31 cellular contexts compared by ENCODE assay signal in genomic region chr3:27802849-27803248, GRCh38.
"Had no signal": no experiment of that assay in that cellular context is flagged by ENCODE, and none has a peak within 500 bp of the region (broad histone marks: within the 10 kb centered on the region; RNA-seq: fewer than 3 reads in every experiment).

No MANE protein-coding gene starts in this region.

- DNase-seq: activated B cell treated with CpG ODN at 0.5 μM for 24 hours; activated CD4-positive, alpha-beta T cell treated with anti-CD3 and anti-CD28 coated beads for 48 hours; activated CD4-positive, alpha-beta T cell treated with anti-CD3 and anti-CD28 coated beads, Interleukin-2, amount 50 U/mL, for 1 hour; activated CD4-positive, alpha-beta T cell treated with anti-CD3 and anti-CD28 coated beads, Interleukin-2, amount 50 U/mL, for 48 hours; activated CD8-positive, alpha-beta memory T cell treated with anti-CD3 and anti-CD28 coated beads, Interleukin-2, amount 50 U/mL, for 48 hours; activated effector memory CD4-positive, alpha-beta T cell treated with Interleukin-2 at 50 U/mL for 16 hours; activated gamma-delta T cell treated with Interleukin-2 at 50 U/mL for 16 hours; activated naive CD4-positive, alpha-beta T cell treated with anti-CD3 and anti-CD28 coated beads, Interleukin-2, amount 50 U/mL, for 16 hours; activated naive CD4-positive, alpha-beta T cell treated with Interleukin-2 at 50 U/mL for 16 hours; activated T-cell treated with anti-CD3 and anti-CD28 coated beads for 4 hours; activated T-cell treated with anti-CD3 and anti-CD28 coated beads, Interleukin-2, amount 50 U/mL, for 24 hours; activated T-cell treated with anti-CD3 and anti-CD28 coated beads, Interleukin-2, amount 50 U/mL, for 72 hours; amniotic stem cell; anterior cingulate cortex; brain microvascular endothelial cell; dorsolateral prefrontal cortex; effector memory CD4-positive, alpha-beta T cell; erythroblast; foreskin keratinocyte; gastrocnemius medialis; glutamatergic neuron; heart left ventricle; T1000; WERI-Rb-1 had no signal

- H3K9me3 Mint-ChIP-seq: activated B cell treated with CpG ODN at 0.5 μM for 24 hours; activated T-cell treated with anti-CD3 and anti-CD28 coated beads, Interleukin-2, amount 50 U/mL, for 72 hours; activated T-helper 17 cell treated with anti-CD3 and anti-CD28 coated beads, Interleukin-2, amount 50 U/mL, for 72 hours; central memory CD8-positive, alpha-beta T cell; dendritic cell treated with granulocyte-macrophage colony-stimulating factor and Interleukin-4, amounts not matched to agents 40 ng/mL and 50 ng/mL, for 4 days had no signal

- H3K36me3 ChIP-seq: brain microvascular endothelial cell, esophagus muscularis mucosa, gastrocnemius medialis, heart left ventricle, WERI-Rb-1 had no signal

- H3K36me3 Mint-ChIP-seq: activated naive CD8-positive, alpha-beta T cell had no signal

- H3K9me3 ChIP-seq: esophagus muscularis mucosa, gastrocnemius medialis, heart left ventricle had no signal

- H3K27ac ChIP-seq: brain microvascular endothelial cell, coronary artery, dorsolateral prefrontal cortex, esophagus muscularis mucosa, foreskin keratinocyte, gastrocnemius medialis, heart left ventricle, WERI-Rb-1 had no signal

- H3K4me1 Mint-ChIP-seq: activated B cell treated with CpG ODN at 0.5 μM for 24 hours; activated T-helper 17 cell treated with anti-CD3 and anti-CD28 coated beads, Interleukin-2, amount 50 U/mL, for 72 hours; central memory CD8-positive, alpha-beta T cell had no signal

- H3K27ac Mint-ChIP-seq: activated B cell treated with CpG ODN at 0.5 μM for 24 hours; activated naive CD8-positive, alpha-beta T cell; activated T-cell treated with anti-CD3 and anti-CD28 coated beads, Interleukin-2, amount 50 U/mL, for 24 hours; activated T-cell treated with anti-CD3 and anti-CD28 coated beads, Interleukin-2, amount 50 U/mL, for 72 hours; activated T-helper 17 cell treated with anti-CD3 and anti-CD28 coated beads, Interleukin-2, amount 50 U/mL, for 72 hours; dendritic cell treated with granulocyte-macrophage colony-stimulating factor and Interleukin-4, amounts not matched to agents 40 ng/mL and 50 ng/mL, for 4 days had no signal

- ATAC-seq: activated CD4-positive, CD25-positive, alpha-beta regulatory T cell treated with anti-CD3 and anti-CD28 coated beads, Interleukin-2, amount 50 U/mL, for 24 hours; activated T-cell treated with anti-CD3 and anti-CD28 coated beads, Interleukin-2, amount 50 U/mL, for 72 hours; activated T-helper 17 cell treated with anti-CD3 and anti-CD28 coated beads, Interleukin-2, amount 50 U/mL, for 72 hours; foreskin keratinocyte; gastrocnemius medialis; heart left ventricle had no signal

- H3K27me3 ChIP-seq: brain microvascular endothelial cell, esophagus muscularis mucosa, foreskin keratinocyte, gastrocnemius medialis, heart left ventricle had no signal

- H3K4me3 ChIP-seq: coronary artery, dorsolateral prefrontal cortex, esophagus muscularis mucosa, gastrocnemius medialis, heart left ventricle had no signal

- H3K27me3 Mint-ChIP-seq: activated B cell treated with CpG ODN at 0.5 μM for 24 hours; activated naive CD8-positive, alpha-beta T cell; activated T-cell treated with anti-CD3 and anti-CD28 coated beads, Interleukin-2, amount 50 U/mL, for 24 hours; activated T-helper 17 cell treated with anti-CD3 and anti-CD28 coated beads, Interleukin-2, amount 50 U/mL, for 72 hours; central memory CD8-positive, alpha-beta T cell; dendritic cell treated with granulocyte-macrophage colony-stimulating factor and Interleukin-4, amounts not matched to agents 40 ng/mL and 50 ng/mL, for 4 days had no signal

- H3K4me3 Mint-ChIP-seq: activated B cell treated with CpG ODN at 0.5 μM for 24 hours; activated naive CD8-positive, alpha-beta T cell; activated T-cell treated with anti-CD3 and anti-CD28 coated beads, Interleukin-2, amount 50 U/mL, for 24 hours; activated T-cell treated with anti-CD3 and anti-CD28 coated beads, Interleukin-2, amount 50 U/mL, for 72 hours; activated T-helper 17 cell treated with anti-CD3 and anti-CD28 coated beads, Interleukin-2, amount 50 U/mL, for 72 hours; central memory CD8-positive, alpha-beta T cell; dendritic cell treated with granulocyte-macrophage colony-stimulating factor and Interleukin-4, amounts not matched to agents 40 ng/mL and 50 ng/mL, for 4 days had no signal

- H3K4me1 ChIP-seq: esophagus muscularis mucosa, foreskin keratinocyte, gastrocnemius medialis, heart left ventricle had no signal
